1 cellular context compared by ENCODE assay signal in genomic region chr1:23838401-23838866, GRCh38.
TF ChIP-seq lines count a peak whose summit lies in the region.

No MANE protein-coding gene starts in this region.

TF ChIP-seq in endothelial cell of umbilical vein, 7 proteins besides CTCF, POLR2A, EP300 and RAD21:
- no peak for TF ChIP-seq MYC (IDR thresholded peaks at IDR 0.05; ENCODE audit: low read depth, low read length)
- no peak for TF ChIP-seq POLR2AphosphoS5 (IDR thresholded peaks at IDR 0.05; ENCODE audit: insufficient read depth, low read depth, low read length)
- no peak for TF ChIP-seq EZH2 (IDR thresholded peaks at IDR 0.05; ENCODE audit: borderline replicate concordance, low read depth, low read length, severe bottlenecking)
- TF ChIP-seq FOS (IDR thresholded peaks at IDR 0.05; ENCODE audit: borderline replicate concordance, insufficient read depth, low read length): no peak
- TF ChIP-seq JUN (IDR thresholded peaks at IDR 0.05; ENCODE audit: borderline replicate concordance, insufficient read depth, insufficient read length, low read depth): no peak
- no peak for TF ChIP-seq GATA2 (IDR thresholded peaks at IDR 0.05; ENCODE audit: insufficient read depth, insufficient read length, low read depth, low read length)
- TF ChIP-seq MAX (IDR thresholded peaks at IDR 0.05; ENCODE audit: insufficient read depth, insufficient read length): no peak
